Comparison of ENCODE assay signal across 8 cellular contexts in the genomic region with DNA sequence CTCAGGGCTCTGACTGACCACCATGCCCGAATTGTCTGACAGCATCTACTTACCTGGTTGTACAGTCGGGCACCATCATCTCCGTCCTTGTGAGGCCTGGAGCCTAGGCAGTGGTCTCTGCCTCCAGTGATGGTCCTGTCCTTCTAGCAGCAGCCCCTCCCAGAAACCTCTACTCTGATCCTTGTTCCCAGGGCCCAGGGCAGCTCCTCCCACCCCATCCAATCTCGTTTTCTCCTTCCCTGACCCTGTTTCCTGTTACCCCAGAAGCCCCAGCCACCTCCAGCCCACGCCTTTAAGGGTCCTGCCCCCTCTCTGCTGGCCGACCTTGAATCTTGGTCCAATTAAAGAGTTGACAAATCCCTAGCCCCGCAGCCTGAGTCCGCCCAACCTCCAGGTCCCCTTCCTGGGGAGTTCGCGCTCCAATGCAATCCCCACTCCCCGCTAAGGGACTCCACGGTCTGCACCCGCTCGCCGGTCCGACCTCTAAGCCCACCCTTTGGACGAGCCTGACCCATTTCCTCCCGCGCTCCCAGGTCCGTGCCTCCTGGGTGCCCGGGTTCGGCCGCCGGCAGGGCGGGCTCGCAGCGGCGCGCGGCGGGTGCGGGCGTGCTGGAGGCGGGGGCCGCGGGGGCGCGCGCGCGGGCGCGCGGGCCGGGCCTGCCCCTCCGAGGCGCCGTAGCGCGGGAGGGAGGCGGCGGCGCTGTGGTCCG. TPM values are rescaled to one million over a fixed set of nuclear protein-coding genes. Genes with fewer than 3 reads are reported as not detected.
DNase-seq lines count a peak whose midpoint lies in the region; ATAC-seq and TF ChIP-seq lines count a peak whose summit lies in the region.

A gene with protein sequence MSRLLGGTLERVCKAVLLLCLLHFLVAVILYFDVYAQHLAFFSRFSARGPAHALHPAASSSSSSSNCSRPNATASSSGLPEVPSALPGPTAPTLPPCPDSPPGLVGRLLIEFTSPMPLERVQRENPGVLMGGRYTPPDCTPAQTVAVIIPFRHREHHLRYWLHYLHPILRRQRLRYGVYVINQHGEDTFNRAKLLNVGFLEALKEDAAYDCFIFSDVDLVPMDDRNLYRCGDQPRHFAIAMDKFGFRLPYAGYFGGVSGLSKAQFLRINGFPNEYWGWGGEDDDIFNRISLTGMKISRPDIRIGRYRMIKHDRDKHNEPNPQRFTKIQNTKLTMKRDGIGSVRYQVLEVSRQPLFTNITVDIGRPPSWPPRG (plus strand): TSS at position 660 of the 710 bp plus-strand sequence. CDS start 1,951 bp downstream, outside the sequence.

- DNase-seq in ELF-1 (ENCODE audit: low read depth, low spot score) (peak; percentile 61), Karpas-422 (peak; percentile 83), activated B cell treated with CpG ODN at 0.5 μM for 24 hours (peak; percentile 44), mesenchymal stem cell (no peak)
- peak; percentile 33 to 36 for DNase-seq in stimulated activated naive CD8-positive, alpha-beta T cell treated with anti-CD3 and anti-CD28 coated beads, Interleukin-15, amount 100 ng/mL, for 72 hours

- H3K27ac ChIP-seq in Karpas-422 (ENCODE audit: low read length) = peak within 1 kb of the TSS; percentile 51; the same call in 1 of the 2 replicates
- H3K27ac ChIP-seq in mesenchymal stem cell (ENCODE audit: low read length, poor library complexity, severe bottlenecking) = no peak within 1 kb of the TSS

- 11% methylated on average over 22 of the region's 54 CpGs for WGBS in mesenchymal stem cell

- peak within 1 kb of the TSS; percentile 92 for H3K4me3 Mint-ChIP-seq in activated B cell treated with CpG ODN at 0.5 μM for 24 hours
- peak within 1 kb of the TSS; percentile 84 to 89 for H3K4me3 Mint-ChIP-seq in stimulated activated naive CD8-positive, alpha-beta T cell treated with anti-CD3 and anti-CD28 coated beads, Interleukin-15, amount 100 ng/mL, for 72 hours

- peaks cover 58% of the 10 kb centered on the region for H3K4me1 ChIP-seq in Karpas-422 (ENCODE audit: low read length)
- H3K4me1 ChIP-seq in endocrine pancreas (ENCODE audit: control insufficient read depth, insufficient read depth, low read length) = peaks cover 3% of the 10 kb centered on the region
- H3K4me1 ChIP-seq in mesenchymal stem cell (ENCODE audit: control insufficient read depth, insufficient read depth, low read depth, low read length) = peaks cover 57% of the 10 kb centered on the region

- H3K9ac ChIP-seq in Karpas-422 (ENCODE audit: low read length) (peak within 1 kb of the TSS; percentile 100), endocrine pancreas (ENCODE audit: control insufficient read depth, insufficient read depth, low read length) (peak within 1 kb of the TSS; percentile 57), mesenchymal stem cell (ENCODE audit: low read length) (peak within 1 kb of the TSS; percentile 86)

- H3K9me3 ChIP-seq in Karpas-422 (ENCODE audit: low read length) (no peaks in the 10 kb centered on the region), endocrine pancreas (ENCODE audit: control insufficient read depth, low read length) (no peaks in the 10 kb centered on the region), mesenchymal stem cell (ENCODE audit: control insufficient read depth, low read length) (no peaks in the 10 kb centered on the region)

- H2BK15ac ChIP-seq in mesenchymal stem cell (ENCODE audit: low read depth, poor library complexity, severe bottlenecking) = peak within 1 kb of the TSS; percentile 29

- peaks cover 15% of the 10 kb centered on the region for H4K20me1 ChIP-seq in Karpas-422 (ENCODE audit: insufficient read depth, low read depth, low read length)

- peak within 1 kb of the TSS; percentile 71 for H2BK120ac ChIP-seq in mesenchymal stem cell (ENCODE audit: low read depth, low read length)

- peak within 1 kb of the TSS; percentile 50 for H4K8ac ChIP-seq in mesenchymal stem cell (ENCODE audit: low read length)

- peak within 1 kb of the TSS in 1 of 2 experiments; percentile 17 for H2BK12ac ChIP-seq in mesenchymal stem cell (ENCODE audit: low read length in 2 of 2)

- H3K18ac ChIP-seq in mesenchymal stem cell (ENCODE audit: low read depth in 1 of 2, low read length in 2 of 2) = peak within 1 kb of the TSS; percentile 48 to 86

- TF ChIP-seq CTCF in activated B cell treated with CpG ODN at 0.5 μM for 24 hours (IDR thresholded peaks at IDR 0.05) = no peak

- H3K4me1 Mint-ChIP-seq in activated B cell treated with CpG ODN at 0.5 μM for 24 hours = peaks cover 52% of the 10 kb centered on the region
- H3K4me1 Mint-ChIP-seq in stimulated activated naive CD8-positive, alpha-beta T cell treated with anti-CD3 and anti-CD28 coated beads, Interleukin-15, amount 100 ng/mL, for 72 hours = peaks cover 54% of the 10 kb centered on the region

- peak within 1 kb of the TSS; percentile 94 for H3K4me2 ChIP-seq in Karpas-422 (ENCODE audit: low read depth, low read length, poor library complexity, severe bottlenecking)
- H3K4me2 ChIP-seq in mesenchymal stem cell (ENCODE audit: low read length, poor library complexity, severe bottlenecking) = peak within 1 kb of the TSS; percentile 81

- H3K23ac ChIP-seq in mesenchymal stem cell (ENCODE audit: low read length in 2 of 2) = peak within 1 kb of the TSS in 1 of 2 experiments; percentile 19

- H3K27me3 ChIP-seq in Karpas-422 (ENCODE audit: low read length) (no peaks in the 10 kb centered on the region), endocrine pancreas (ENCODE audit: control insufficient read depth, insufficient read depth, low read length) (no peaks in the 10 kb centered on the region), mesenchymal stem cell (ENCODE audit: control insufficient read depth in 1 of 2, insufficient read depth in 1 of 2, low read length in 2 of 2) (no peaks in the 10 kb centered on the region)

- peaks cover 13% of the 10 kb centered on the region; the same call in 1 of the 2 replicates for H3K36me3 ChIP-seq in Karpas-422 (ENCODE audit: insufficient read depth, low read length)
- no peaks in the 10 kb centered on the region for H3K36me3 ChIP-seq in endocrine pancreas (ENCODE audit: control insufficient read depth, insufficient read depth, low read length)
- H3K36me3 ChIP-seq in mesenchymal stem cell (ENCODE audit: control insufficient read depth in 1 of 2, insufficient read depth in 2 of 2, low read depth in 1 of 2, low read length in 2 of 2) = peaks cover 33 to 55% of the 10 kb centered on the region in 2 experiments

- H2AFZ ChIP-seq in Karpas-422 (ENCODE audit: low read length) (no peak within 1 kb of the TSS), mesenchymal stem cell (ENCODE audit: low read depth, low read length) (peak within 1 kb of the TSS; percentile 16)

- H3K4ac ChIP-seq in mesenchymal stem cell (ENCODE audit: low read depth in 1 of 2, low read length in 2 of 2) = peak within 1 kb of the TSS; percentile 18 to 71

- ATAC-seq in activated B cell treated with CpG ODN at 0.5 μM for 24 hours (ENCODE audit: low read depth) (no peak), GM21529 (IDR thresholded peaks at IDR 0.05; ENCODE audit: unreplicated experiment) (no peak), HG02938 (IDR thresholded peaks at IDR 0.05; ENCODE audit: unreplicated experiment) (no peak)
- peak; percentile 24 for ATAC-seq in stimulated activated naive CD8-positive, alpha-beta T cell treated with anti-CD3 and anti-CD28 coated beads, Interleukin-15, amount 100 ng/mL, for 72 hours

- CTCF ChIA-PET in activated B cell treated with CpG ODN at 0.5 μM for 24 hours (lab: Charles Lee) = no interaction called here

- H3K27ac Mint-ChIP-seq in activated B cell treated with CpG ODN at 0.5 μM for 24 hours = peak within 1 kb of the TSS; percentile 44
- H3K27ac Mint-ChIP-seq in stimulated activated naive CD8-positive, alpha-beta T cell treated with anti-CD3 and anti-CD28 coated beads, Interleukin-15, amount 100 ng/mL, for 72 hours = peak within 1 kb of the TSS; percentile 55 to 89

- no peaks in the 10 kb centered on the region for H3K9me3 Mint-ChIP-seq in activated B cell treated with CpG ODN at 0.5 μM for 24 hours
- no peaks in the 10 kb centered on the region for H3K9me3 Mint-ChIP-seq in stimulated activated naive CD8-positive, alpha-beta T cell treated with anti-CD3 and anti-CD28 coated beads, Interleukin-15, amount 100 ng/mL, for 72 hours

- H3K4me3 ChIP-seq in Karpas-422 (ENCODE audit: low read length) (peak within 1 kb of the TSS; percentile 87), endocrine pancreas (ENCODE audit: control insufficient read depth, insufficient read depth, low read length) (no peak within 1 kb of the TSS), mesenchymal stem cell (ENCODE audit: insufficient read depth in 1 of 2, low read depth in 1 of 2, low read length in 2 of 2) (peak within 1 kb of the TSS; percentile 73 to 85)

- H4K91ac ChIP-seq in mesenchymal stem cell (ENCODE audit: low read length) = peak within 1 kb of the TSS; percentile 31

- H3K36me3 Mint-ChIP-seq in activated B cell treated with CpG ODN at 0.5 μM for 24 hours (ENCODE audit: low read depth) = peaks cover 27% of the 10 kb centered on the region

- no peaks in the 10 kb centered on the region for H3K27me3 Mint-ChIP-seq in activated B cell treated with CpG ODN at 0.5 μM for 24 hours
- H3K27me3 Mint-ChIP-seq in stimulated activated naive CD8-positive, alpha-beta T cell treated with anti-CD3 and anti-CD28 coated beads, Interleukin-15, amount 100 ng/mL, for 72 hours = no peaks in the 10 kb centered on the region

- peak within 1 kb of the TSS in 1 of 2 experiments; percentile 86 for H3K14ac ChIP-seq in mesenchymal stem cell (ENCODE audit: low read length in 2 of 2)

- H3K79me1 ChIP-seq in mesenchymal stem cell (replicated peaks; ENCODE audit: low read length, poor library complexity, severe bottlenecking) = peaks cover 44% of the 10 kb centered on the region

- intact Hi-C loops in activated B cell treated with CpG ODN at 0.5 μM for 24 hours (cut with micrococcal nuclease) = loop anchor here (10.0 kb wide), 4 partner anchors 236 to 1644 kb away; a partner anchor contains a TSS

- peaks cover 80% of the 10 kb centered on the region for H3K79me2 ChIP-seq in Karpas-422 (ENCODE audit: low read length)

- no peaks in the 10 kb centered on the region for H3K9me2 ChIP-seq in Karpas-422 (replicated peaks; ENCODE audit: insufficient read depth, low read length)

- H2AK5ac ChIP-seq in mesenchymal stem cell (ENCODE audit: low read length, severe bottlenecking) = no peak within 1 kb of the TSS

- POLR2A ChIA-PET in activated B cell treated with CpG ODN at 0.5 μM for 24 hours (lab: Charles Lee) = interaction anchor here (0.5 kb wide), 1 partner anchor 52 kb away, joined by 5 read pairs; no protein-coding TSS in a partner anchor

- no peak within 1 kb of the TSS for H2BK5ac ChIP-seq in mesenchymal stem cell (ENCODE audit: low read depth, low read length, poor library complexity, severe bottlenecking)

RNA-seq across cellular contexts. Expression of the gene that starts here (rescaled TPM):
- 42.9 and 68.7 TPM in 2 replicates for total RNA-seq in Karpas-422 (2014; rRNA removed; shearing (Covaris generic); ENCODE audit: low replicate concordance)
- total RNA-seq in activated B cell treated with CpG ODN at 0.5 μM for 24 hours = 8.1 and 8.3 TPM in 2 replicates
- polyA plus RNA-seq in mesenchymal stem cell (2013, experiment 1 of 2) = 37.4 TPM
- polyA plus RNA-seq in mesenchymal stem cell (2013, experiment 2 of 2) = 35.8 TPM
